In genomic region chr5:36719266-36719665, GRCh38 we compare ENCODE assay signal across 32 cellular contexts.
"Had no signal": no experiment of that assay in that cellular context is flagged by ENCODE, and none has a peak within 500 bp of the region (broad histone marks: within the 10 kb centered on the region; RNA-seq: fewer than 3 reads in every experiment).

No MANE protein-coding gene starts in this region.

- H3K9me3 ChIP-seq: Peyer's patch, SJSA1, SK-N-SH had no signal

- H3K4me1 ChIP-seq: SJSA1 had no signal

- H3K36me3 ChIP-seq: brain microvascular endothelial cell, Peyer's patch, SJSA1 had no signal

- DNase-seq: activated CD4-positive, alpha-beta T cell treated with anti-CD3 and anti-CD28 coated beads for 36 hours; activated CD4-positive, alpha-beta T cell treated with anti-CD3 and anti-CD28 coated beads, Interleukin-2, amount 10 ng/mL, durations not matched to agents 7 days and 5 days; activated CD4-positive, alpha-beta T cell treated with anti-CD3 and anti-CD28 coated beads, Interleukin-2, amount 50 U/mL, for 48 hours; activated CD8-positive, alpha-beta T cell treated with anti-CD3 and anti-CD28 coated beads, Interleukin-2, amount 10 ng/mL, durations not matched to agents 7 days and 5 days; activated gamma-delta T cell treated with Interleukin-2 at 50 U/mL for 16 hours; activated naive CD4-positive, alpha-beta T cell treated with anti-CD3 and anti-CD28 coated beads for 36 hours; activated T-cell treated with anti-CD3 and anti-CD28 coated beads, Interleukin-2, amount 50 U/mL, for 24 hours; amniotic stem cell; aorta; brain microvascular endothelial cell; central memory CD4-positive, alpha-beta T cell; Kasumi-1; NCI-H1092 treated with DMSO at 0.1 percent for 48 hours; NCI-H1417; NCI-H146; NCI-H187; NCI-H2029 treated with DMSO at 0.1 percent for 48 hours; NCI-H2107; NCI-H2171; NCI-H510A; NCI-H526; NCI-H748 treated with DMSO at 0.1 percent for 48 hours; NK-92 treated with Interleukin-12 subunit alpha and Interleukin-12 subunit beta, amount 100 ng/mL, for 24 hours; PC-3; Peyer's patch; RPMI8226; SHP77 treated with DMSO at 0.1 percent for 48 hours; SK-N-SH had no signal

- H3K27me3 ChIP-seq: Peyer's patch had no signal

- H3K4me3 ChIP-seq: Peyer's patch, SJSA1 had no signal

- FAIRE-seq: TTC549 had no signal

- H3K27ac ChIP-seq: brain microvascular endothelial cell, Peyer's patch, SJSA1 had no signal

- H3K4me2 ChIP-seq: SK-N-SH had no signal

- H3K9ac ChIP-seq: SK-N-SH had no signal

- ATAC-seq: activated CD4-positive, alpha-beta T cell treated with anti-CD3 and anti-CD28 coated beads for 36 hours; activated CD4-positive, CD25-positive, alpha-beta regulatory T cell treated with anti-CD3 and anti-CD28 coated beads, Interleukin-2, amount 50 U/mL, for 24 hours; activated CD8-positive, alpha-beta T cell treated with anti-CD3 and anti-CD28 coated beads, Interleukin-2, amount 10 ng/mL, durations not matched to agents 7 days and 5 days; activated naive CD4-positive, alpha-beta T cell treated with anti-CD3 and anti-CD28 coated beads, Interleukin-2, amount 50 U/mL, for 72 hours; PC-3 had no signal
